18 cellular contexts compared by ENCODE assay signal in the genomic region with DNA sequence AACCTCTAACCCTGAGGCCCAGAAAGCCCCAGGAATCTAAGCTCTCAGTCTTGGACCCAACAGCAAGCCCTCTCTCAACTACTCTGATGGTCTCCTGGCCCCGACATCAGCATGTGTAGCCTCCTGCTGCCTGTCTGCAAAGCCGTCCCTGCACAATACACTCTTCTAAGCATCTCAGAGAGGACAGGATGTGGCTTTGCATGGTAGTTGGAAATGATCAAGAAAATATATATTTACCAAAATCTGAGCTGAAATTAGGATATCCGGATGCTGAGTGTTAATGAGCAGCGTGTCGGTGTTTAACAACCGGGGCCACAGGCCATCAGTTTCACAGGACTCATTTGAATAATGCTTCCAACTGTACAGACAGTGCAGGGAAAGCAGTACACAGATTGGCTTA. TPM values are rescaled to one million over a fixed set of nuclear protein-coding genes. Genes with fewer than 3 reads are reported as not detected.
A peak's percentile ranks its signal among the peaks of the same experiment; 100 is the strongest.
DNase-seq lines count a peak whose midpoint lies in the region; ATAC-seq and TF ChIP-seq lines count a peak whose summit lies in the region.
"Had no signal": no experiment of that assay in that cellular context is flagged by ENCODE, and none has a peak within 500 bp of the region (broad histone marks: within the 10 kb centered on the region; RNA-seq: fewer than 3 reads in every experiment).

No MANE protein-coding gene starts in this region.

- H3K4me1 ChIP-seq in A673 (ENCODE audit: insufficient read depth, low read length, poor library complexity, severe bottlenecking) (peaks cover 38% of the 10 kb centered on the region), DND-41 (ENCODE audit: insufficient read depth, low read length) (no peaks in the 10 kb centered on the region), PC-9 (replicated peaks; ENCODE audit: insufficient read depth) (peaks cover 23% of the 10 kb centered on the region), hepatocyte (ENCODE audit: insufficient read depth) (peaks cover 13% of the 10 kb centered on the region)
- H3K4me1 ChIP-seq: HAP-1 had no signal

- intact Hi-C loops in A673 (cut with micrococcal nuclease; ENCODE audit: unreplicated experiment) = loop anchor here (1.0 to 5.0 kb wide), 9 partner anchors 68 to 337 kb away; no protein-coding TSS in a partner anchor
- intact Hi-C loops in PC-9 (cut with micrococcal nuclease; ENCODE audit: unreplicated experiment) = loop anchor here (5.0 kb wide), 1 partner anchor 58 kb away; a partner anchor contains a TSS

- no TSS peak for BruUV-seq in A673 (replicated peaks; lab: Mats Ljungman, UMichigan)
- BruUV-seq in PC-9 (replicated peaks; lab: Mats Ljungman, UMichigan) = no TSS peak

- H3K9me3 ChIP-seq in A673 (ENCODE audit: low read depth, low read length, poor library complexity, severe bottlenecking) (peaks cover 29% of the 10 kb centered on the region), DND-41 (ENCODE audit: insufficient read depth, low read length, severe bottlenecking) (peaks cover 7% of the 10 kb centered on the region), PC-9 (ENCODE audit: insufficient read depth, low read depth) (no peaks in the 10 kb centered on the region), hepatocyte (ENCODE audit: low read depth) (no peaks in the 10 kb centered on the region)
- H3K9me3 ChIP-seq: HAP-1 had no signal

- H3K27ac ChIP-seq in A673 (ENCODE audit: low read depth, low read length, poor library complexity, severe bottlenecking) (peak overlapping the region; percentile 96), DND-41 (ENCODE audit: low read length) (no peak overlapping the region), PC-9 (peak overlapping the region; percentile 49), hepatocyte (peak overlapping the region; percentile 47)
- H3K27ac ChIP-seq: HL-60, RWPE1 had no signal

- H3K79me2 ChIP-seq in DND-41 (ENCODE audit: insufficient read depth, low read length) = no peaks in the 10 kb centered on the region
- H3K79me2 ChIP-seq in PC-9 (ENCODE audit: low read depth) = no peaks in the 10 kb centered on the region
- H3K79me2 ChIP-seq in hepatocyte = no peaks in the 10 kb centered on the region

- H2AFZ ChIP-seq in DND-41 (ENCODE audit: low read depth, low read length) (no peak overlapping the region), PC-9 (no peak overlapping the region), hepatocyte (no peak overlapping the region)

- no peak overlapping the region for H3K9ac ChIP-seq in DND-41 (ENCODE audit: low read depth, low read length)

- TF ChIP-seq CTCF in A673 (conservative IDR thresholded peaks at IDR 0.05; ENCODE audit: low read depth, low read length) = no peak
- TF ChIP-seq CTCF in DND-41 (IDR thresholded peaks at IDR 0.05; ENCODE audit: borderline replicate concordance, extremely low read depth, low read length, poor library complexity, severe bottlenecking) = no peak
- TF ChIP-seq CTCF in PC-9 (conservative IDR thresholded peaks at IDR 0.05) = no peak
- no peak for TF ChIP-seq CTCF in hepatocyte (IDR thresholded peaks at IDR 0.05; ENCODE audit: poor library complexity)

- H3F3A ChIP-seq in PC-9 (ENCODE audit: insufficient read depth, low read depth) = peaks cover 26% of the 10 kb centered on the region; the same call in 1 of the 2 replicates

- peak; percentile 77 for ATAC-seq in DND-41 (ENCODE audit: insufficient read depth, low read depth)
- ATAC-seq: K562, T-cell had no signal

- peaks cover 17% of the 10 kb centered on the region for H3K36me3 ChIP-seq in A673 (ENCODE audit: insufficient read depth, low read length, poor library complexity, severe bottlenecking)
- H3K36me3 ChIP-seq in DND-41 (ENCODE audit: insufficient read depth, low read length) = no peaks in the 10 kb centered on the region
- H3K36me3 ChIP-seq in PC-9 (ENCODE audit: low read depth) = no peaks in the 10 kb centered on the region
- no peaks in the 10 kb centered on the region for H3K36me3 ChIP-seq in hepatocyte (replicated peaks; ENCODE audit: insufficient read depth, low read depth)
- H3K36me3 ChIP-seq: HAP-1 had no signal

- WGBS in hepatocyte (ENCODE audit: low lambda C conversion rate, missing lambda C conversion rate) = 51% methylated on average over 6 of the region's 6 CpGs

- no peak overlapping the region for H3K4me2 ChIP-seq in DND-41 (ENCODE audit: insufficient read depth, low read length)
- peak overlapping the region; percentile 17 for H3K4me2 ChIP-seq in PC-9
- peak overlapping the region; percentile 24 for H3K4me2 ChIP-seq in hepatocyte

- no peaks in the 10 kb centered on the region for H3K27me3 ChIP-seq in A673 (replicated peaks; ENCODE audit: insufficient read depth, low read depth, low read length, poor library complexity)
- H3K27me3 ChIP-seq in DND-41 (ENCODE audit: insufficient read depth, low read length, poor library complexity) = no peaks in the 10 kb centered on the region
- no peaks in the 10 kb centered on the region for H3K27me3 ChIP-seq in PC-9 (ENCODE audit: insufficient read depth, low read depth)
- H3K27me3 ChIP-seq in hepatocyte = no peaks in the 10 kb centered on the region

- CTCF ChIA-PET in A673 (lab: Charles Lee) = interaction anchor here (0.6 to 1.7 kb wide), 7 partner anchors 9 to 412 kb away, joined by 3 to 18 read pairs (median 4); no protein-coding TSS in a partner anchor
- CTCF ChIA-PET in PC-9 (lab: Charles Lee) = no interaction called here

- DNase-seq in A673 (ENCODE audit: low spot score) (no peak), DND-41 (peak; percentile 19), PC-9 (no peak), hepatocyte (ENCODE audit: low spot score) (no peak), DMS79 treated with DMSO at 0.1 percent for 48 hours (lab: John Stamatoyannopoulos, UW) (no peak), NCI-H187 (lab: John Stamatoyannopoulos, UW) (no peak), pons (ENCODE audit: low spot score) (no peak), activated T-cell treated with anti-CD3 and anti-CD28 coated beads for 4 hours (no peak)
- DNase-seq: NCI-H1436, NCI-H2107, NCI-H345, OCI-M1, T-cell had no signal

- H3K4me3 ChIP-seq in A673 (ENCODE audit: low read depth, low read length, poor library complexity, severe bottlenecking) (no peak overlapping the region), DND-41 (ENCODE audit: low read depth in 1 of 2, low read length in 2 of 2) (no peak overlapping the region), PC-9 (no peak overlapping the region; the same call in 1 of the 2 replicates), hepatocyte (no peak overlapping the region)
- H3K4me3 ChIP-seq: HAP-1, K562 had no signal

- H3K9me2 ChIP-seq in PC-9 (ENCODE audit: insufficient read depth) = no peaks in the 10 kb centered on the region
- H3K9me2 ChIP-seq in hepatocyte (replicated peaks; ENCODE audit: insufficient read depth) = no peaks in the 10 kb centered on the region

- POLR2A ChIA-PET in A673 (lab: Charles Lee; ENCODE audit: low non-redundant PET) = interaction anchor here (0.5 to 0.6 kb wide), 3 partner anchors 77 to 313 kb away, joined by 10 to 20 read pairs (median 12); no protein-coding TSS in a partner anchor
- POLR2A ChIA-PET in PC-9 (lab: Charles Lee; ENCODE audit: unreplicated experiment) = no interaction called here

- H4K20me1 ChIP-seq in DND-41 (ENCODE audit: insufficient read depth, low read length) (no peaks in the 10 kb centered on the region), PC-9 (ENCODE audit: insufficient read depth) (no peaks in the 10 kb centered on the region), hepatocyte (ENCODE audit: insufficient read depth, poor library complexity, severe bottlenecking) (no peaks in the 10 kb centered on the region)

RNA-seq across cellular contexts. Expression of a gene that starts 59.1 kb away (rescaled TPM):
- 42.7 and 49.1 TPM in 2 replicates for total RNA-seq in A673 (2021)
- total RNA-seq in PC-9 (2021) = 17.9 and 18.5 TPM in 2 replicates
- total RNA-seq in hepatocyte = 0.20 and 0.76 TPM in 2 replicates
- polyA plus RNA-seq in hepatocyte = 0.13 and 0.35 TPM in 2 replicates
- polyA plus RNA-seq: CD14-positive monocyte had no signal

Comparison
In these comparisons a context has a peak if more than half of its experiments do, and no peak if none do; other contexts are left out.
1. RNA of a gene that starts 59.1 kb away (total RNA-seq): 42.7 to 49.1 TPM in A673 and 17.9 to 18.5 TPM in PC-9; 0.20 to 0.76 TPM in hepatocyte; every median in the first group is over 10 times any median in the second.